In genomic region chr1:207750901-207751300, GRCh38 we compare ENCODE assay signal across 8 cellular contexts. TPM values are rescaled to one million over a fixed set of nuclear protein-coding genes. Genes with fewer than 3 reads are reported as not detected.
DNase-seq lines count a peak whose midpoint lies in the region; ATAC-seq and TF ChIP-seq lines count a peak whose summit lies in the region.

No MANE protein-coding gene starts in this region.

- H3K27me3 Mint-ChIP-seq in Caco-2 (ENCODE audit: insufficient read depth, unreplicated experiment): no peaks in the 10 kb centered on the region

- TF ChIP-seq CTCF in Caco-2 (IDR thresholded peaks at IDR 0.05; ENCODE audit: insufficient read depth in 1 of 2, low read depth in 1 of 2, low read length in 1 of 2, severe bottlenecking in 1 of 2, unreplicated experiment in 1 of 2) (no peak), NB4 (IDR thresholded peaks at IDR 0.05; ENCODE audit: low read depth, low read length) (no peak), osteoblast (IDR thresholded peaks at IDR 0.05; ENCODE audit: extremely low read depth, low read depth, low read length) (no peak)

- peak overlapping the region; percentile 95 for H3K27ac Mint-ChIP-seq in Caco-2 (ENCODE audit: unreplicated experiment)

- peaks cover 25% of the 10 kb centered on the region for H4K20me1 ChIP-seq in osteoblast (ENCODE audit: insufficient read depth, low read length)

- H3K9me3 ChIP-seq in Caco-2: no peaks in the 10 kb centered on the region
- H3K9me3 ChIP-seq in endocrine pancreas (ENCODE audit: control insufficient read depth, low read length): no peaks in the 10 kb centered on the region
- no peaks in the 10 kb centered on the region for H3K9me3 ChIP-seq in osteoblast (ENCODE audit: low read depth, low read length)

- peaks cover 38% of the 10 kb centered on the region for H3K79me2 ChIP-seq in osteoblast (ENCODE audit: insufficient read depth, low read length)

- no peaks in the 10 kb centered on the region for H3K27me3 ChIP-seq in Caco-2 (replicated peaks; ENCODE audit: control insufficient read depth, insufficient read depth, low read length)
- H3K27me3 ChIP-seq in endocrine pancreas (ENCODE audit: control insufficient read depth, insufficient read depth, low read length): no peaks in the 10 kb centered on the region
- no peaks in the 10 kb centered on the region for H3K27me3 ChIP-seq in osteoblast (ENCODE audit: insufficient read depth, low read length)

- no peak for DNase-seq in Caco-2
- peak; percentile 12 for DNase-seq in NB4 (ENCODE audit: low read depth)
- DNase-seq in osteoblast (ENCODE audit: insufficient read length, low spot score, missing footprints): no peak
- DNase-seq in NCI-H1694 (lab: John Stamatoyannopoulos, UW): no peak
- no peak for DNase-seq in HuH-7.5 (ENCODE audit: low spot score)
- DNase-seq in stimulated activated CD4-positive, alpha-beta T cell treated with anti-CD3 and anti-CD28 coated beads, Interleukin-15, amount 100 ng/mL, for 24 hours: no peak

- H3K4me2 ChIP-seq in osteoblast (ENCODE audit: insufficient read depth, low read length): peak overlapping the region; percentile 96

- H3K9me3 Mint-ChIP-seq in Caco-2 (ENCODE audit: unreplicated experiment): no peaks in the 10 kb centered on the region

- H3K9ac ChIP-seq in endocrine pancreas (ENCODE audit: control insufficient read depth, insufficient read depth, low read length): no peak overlapping the region

- TF ChIP-seq POLR2A in NB4 (IDR thresholded peaks at IDR 0.05; ENCODE audit: extremely low read depth, insufficient read length): no peak

- peak overlapping the region; percentile 85 for H2AFZ ChIP-seq in osteoblast (ENCODE audit: low read length)

- POLR2A ChIA-PET in Caco-2 (lab: Charles Lee): no interaction called here

- intact Hi-C loops in Caco-2 (cut with micrococcal nuclease; ENCODE audit: unreplicated experiment): no loop called here

- H3K4me3 ChIP-seq in Caco-2 (ENCODE audit: low read depth, low read length) (peak overlapping the region; percentile 25), NB4 (ENCODE audit: low read depth, low read length) (peak overlapping the region; percentile 71), endocrine pancreas (ENCODE audit: control insufficient read depth, insufficient read depth, low read length) (peak overlapping the region; percentile 66), osteoblast (ENCODE audit: insufficient read depth, low read length) (peak overlapping the region; percentile 94)

- H3K4me1 Mint-ChIP-seq in Caco-2 (ENCODE audit: low read depth, unreplicated experiment): peaks cover 39% of the 10 kb centered on the region

- no peak for ATAC-seq in HG03045 (IDR thresholded peaks at IDR 0.05; ENCODE audit: unreplicated experiment)

- CTCF ChIA-PET in Caco-2 (lab: Charles Lee): interaction anchor here (3.7 kb wide), 1 partner anchor 46 kb away, joined by 19 read pairs; no protein-coding TSS in a partner anchor

- H3K4me3 Mint-ChIP-seq in Caco-2 (ENCODE audit: unreplicated experiment): peak overlapping the region; percentile 93

- H3K4me1 ChIP-seq in Caco-2: peaks cover 73% of the 10 kb centered on the region
- peaks cover 11% of the 10 kb centered on the region for H3K4me1 ChIP-seq in endocrine pancreas (ENCODE audit: control insufficient read depth, insufficient read depth, low read length)
- peaks cover 17% of the 10 kb centered on the region for H3K4me1 ChIP-seq in osteoblast (ENCODE audit: insufficient read depth, low read length)

- BruUV-seq in Caco-2 (replicated peaks; lab: Mats Ljungman, UMichigan): no TSS peak

- H3K27ac ChIP-seq in osteoblast (ENCODE audit: low read depth, low read length): peak overlapping the region; percentile 68

- H3K36me3 Mint-ChIP-seq in Caco-2 (ENCODE audit: insufficient read depth, unreplicated experiment): peaks cover 15% of the 10 kb centered on the region

- no peaks in the 10 kb centered on the region for H3K36me3 ChIP-seq in Caco-2 (ENCODE audit: control insufficient read depth, insufficient read depth, low read length)
- no peaks in the 10 kb centered on the region for H3K36me3 ChIP-seq in endocrine pancreas (ENCODE audit: control insufficient read depth, insufficient read depth, low read length)
- H3K36me3 ChIP-seq in osteoblast (ENCODE audit: insufficient read depth, low read length): no peaks in the 10 kb centered on the region

RNA-seq across cellular contexts. Expression of gene CD46, which starts 1.0 kb away (rescaled TPM):
- total RNA-seq in Caco-2 (2022) (152 and 166 TPM in 2 replicates), osteoblast (92.6 and 98.7 TPM in 2 replicates)

Comparison
In these comparisons a context has a peak if more than half of its experiments do, and no peak if none do; other contexts are left out.
1. H3K4me3 ChIP-seq: peak in every context shown above with its lines; median percentile 94 in osteoblast; 71 in NB4; 66 in endocrine pancreas; 25 in Caco-2.